Comparison of ENCODE assay signal across 1 cellular context in genomic region chr4:140523857-140524742, GRCh38.
TF ChIP-seq lines count a peak whose summit lies in the region.

Gene ELMOD2 (plus strand): TSS chr4:140524168. CDS start chr4:140525429, 1,261 bp downstream.

TF ChIP-seq in HepG2, 621 proteins besides CTCF, POLR2A, EP300 and RAD21 (continued from another document and continues in another):
- TF ChIP-seq ZNF513 (CRISPR knock-in tag; conservative IDR thresholded peaks at IDR 0.05) = no peak
- TF ChIP-seq ZNF556 (CRISPR knock-in tag; IDR thresholded peaks at IDR 0.05; ENCODE audit: borderline replicate concordance) = peak; percentile 39; the same call in 1 of the 2 replicates
- TF ChIP-seq ZNF343 (CRISPR knock-in tag; IDR thresholded peaks at IDR 0.05) = no peak
- TF ChIP-seq ZNF354B (CRISPR knock-in tag; IDR thresholded peaks at IDR 0.05) = no peak
- 0 out of 2 replicates have a peak, but pooled peaks have one; percentile 18 for TF ChIP-seq NFKBIZ (CRISPR knock-in tag; IDR thresholded peaks at IDR 0.05)
- TF ChIP-seq PHF21A (CRISPR knock-in tag; IDR thresholded peaks at IDR 0.05) = peak; percentile 87
- TF ChIP-seq ZNF616 (CRISPR knock-in tag; IDR thresholded peaks at IDR 0.05; ENCODE audit: low read depth) = peak; percentile 79; the same call in 1 of the 2 replicates
- no peak for TF ChIP-seq ZNF772 (CRISPR knock-in tag; IDR thresholded peaks at IDR 0.05)
- peak; percentile 87 for TF ChIP-seq MEIS2 (CRISPR knock-in tag; IDR thresholded peaks at IDR 0.05)
- no peak for TF ChIP-seq ZNF496 (CRISPR knock-in tag; IDR thresholded peaks at IDR 0.05; ENCODE audit: insufficient replicate concordance)
- peak; percentile 51 for TF ChIP-seq SMC3 (IDR thresholded peaks at IDR 0.05; ENCODE audit: low read length)
- peak; percentile 56 for TF ChIP-seq TAF15 (IDR thresholded peaks at IDR 0.05; ENCODE audit: low read depth, low read length, poor library complexity, severe bottlenecking)
- TF ChIP-seq ZNF777 (CRISPR knock-in tag; IDR thresholded peaks at IDR 0.05) = peak; percentile 81
- TF ChIP-seq NBN (conservative IDR thresholded peaks at IDR 0.05) = no peak
- TF ChIP-seq TFDP1 (CRISPR knock-in tag; IDR thresholded peaks at IDR 0.05; ENCODE audit: borderline replicate concordance) = peak; percentile 56; the same call in 1 of the 2 replicates
- no peak for TF ChIP-seq LRRFIP1 (CRISPR knock-in tag; conservative IDR thresholded peaks at IDR 0.05)
- no peak for TF ChIP-seq MLLT10 (CRISPR knock-in tag; IDR thresholded peaks at IDR 0.05)
- TF ChIP-seq HNF4G (IDR thresholded peaks at IDR 0.05; ENCODE audit: borderline replicate concordance, low read depth, low read length) = no peak
- peak; percentile 73; the same call in 1 of the 2 replicates for TF ChIP-seq HNF4G (CRISPR knock-in tag; IDR thresholded peaks at IDR 0.05; ENCODE audit: borderline replicate concordance, low read depth)
- no peak for TF ChIP-seq EZH2 (conservative IDR thresholded peaks at IDR 0.05; ENCODE audit: low read depth, low read length)
- no peak for TF ChIP-seq CBX2 (IDR thresholded peaks at IDR 0.05; ENCODE audit: low read depth, low read length)
- TF ChIP-seq CBX2 (CRISPR knock-in tag; IDR thresholded peaks at IDR 0.05; ENCODE audit: low read depth) = no peak
- TF ChIP-seq ZBTB4 (CRISPR knock-in tag; IDR thresholded peaks at IDR 0.05; ENCODE audit: borderline replicate concordance) = peak; percentile 25; the same call in 1 of the 2 replicates
- TF ChIP-seq MATR3 (CRISPR knock-in tag; IDR thresholded peaks at IDR 0.05) = no peak
- peak; percentile 18; the same call in 1 of the 2 replicates for TF ChIP-seq ZBTB10 (CRISPR knock-in tag; IDR thresholded peaks at IDR 0.05; ENCODE audit: borderline replicate concordance)
- TF ChIP-seq KLF12 (CRISPR knock-in tag; IDR thresholded peaks at IDR 0.05; ENCODE audit: borderline replicate concordance) = peak; percentile 94
- TF ChIP-seq GABPB1 (CRISPR knock-in tag; IDR thresholded peaks at IDR 0.05) = peak; percentile 96
- peak; percentile 78; the same call in 1 of the 2 replicates for TF ChIP-seq CREB3 (CRISPR knock-in tag; IDR thresholded peaks at IDR 0.05)
- TF ChIP-seq DZIP1 (CRISPR knock-in tag; IDR thresholded peaks at IDR 0.05) = no peak
- TF ChIP-seq SALL2 (CRISPR knock-in tag; IDR thresholded peaks at IDR 0.05) = peak; percentile 90
- TF ChIP-seq ZBTB43 (CRISPR knock-in tag; conservative IDR thresholded peaks at IDR 0.05) = peak; percentile 45; the same call in 1 of the 2 replicates
- TF ChIP-seq NFE2 (CRISPR knock-in tag; IDR thresholded peaks at IDR 0.05) = no peak
- TF ChIP-seq FOXP4 (CRISPR knock-in tag; IDR thresholded peaks at IDR 0.05) = peak; percentile 62
- TF ChIP-seq IKZF5 (CRISPR knock-in tag; IDR thresholded peaks at IDR 0.05) = peak; percentile 76
- TF ChIP-seq DR1 (CRISPR knock-in tag; IDR thresholded peaks at IDR 0.05) = peak; percentile 60; the same call in 1 of the 2 replicates
- TF ChIP-seq ZMAT5 (CRISPR knock-in tag; IDR thresholded peaks at IDR 0.05; ENCODE audit: borderline replicate concordance, low read depth) = no peak
- peak; percentile 88 for TF ChIP-seq POLR2AphosphoS5 (IDR thresholded peaks at IDR 0.05; ENCODE audit: low read depth, low read length)
- 0 out of 2 replicates have a peak, but pooled peaks have one; percentile 23 for TF ChIP-seq ZSCAN21 (CRISPR knock-in tag; IDR thresholded peaks at IDR 0.05; ENCODE audit: borderline replicate concordance)
- no peak for TF ChIP-seq MTA3 (CRISPR knock-in tag; IDR thresholded peaks at IDR 0.05)
- TF ChIP-seq SNRNP70 (IDR thresholded peaks at IDR 0.05; ENCODE audit: low read depth, low read length) = no peak
- no peak for TF ChIP-seq ZNF430 (CRISPR knock-in tag; IDR thresholded peaks at IDR 0.05)
- TF ChIP-seq SIN3B (IDR thresholded peaks at IDR 0.05; ENCODE audit: low read length) = no peak
